Comparison of ENCODE assay signal across 8 cellular contexts in the genomic region with DNA sequence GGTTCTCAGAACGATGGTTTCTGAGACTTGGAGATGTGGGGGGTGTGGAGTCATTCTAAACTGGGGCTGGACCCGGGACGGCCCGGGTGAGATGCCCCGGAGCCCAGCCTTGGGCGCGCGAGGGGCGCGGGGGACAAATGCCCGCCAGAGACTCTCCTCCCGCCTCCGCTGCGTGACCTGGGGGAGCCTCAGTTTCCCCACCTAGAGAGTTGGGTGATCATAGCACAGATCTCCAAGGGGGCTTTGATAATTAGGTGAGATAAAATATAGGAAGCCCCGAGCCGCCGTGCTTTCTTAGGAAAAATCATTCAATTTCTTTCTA. TPM values are rescaled to one million over a fixed set of nuclear protein-coding genes. Genes with fewer than 3 reads are reported as not detected.
A peak's percentile ranks its signal among the peaks of the same experiment; 100 is the strongest.
DNase-seq lines count a peak whose midpoint lies in the region; ATAC-seq and TF ChIP-seq lines count a peak whose summit lies in the region.

No MANE protein-coding gene starts in this region.

- peak overlapping the region; percentile 80 for H3K4me3 ChIP-seq in CD8-positive, alpha-beta T cell (ENCODE audit: low read depth, low read length)
- H3K4me3 ChIP-seq in SK-N-SH (ENCODE audit: low read depth in 2 of 2, low read length in 1 of 2) (peak overlapping the region; percentile 68 to 88), fibroblast of pulmonary artery (replicated peaks; ENCODE audit: low read depth, low read length) (peak overlapping the region; percentile 67), ovary (peak overlapping the region; percentile 57)

- H3K4me2 ChIP-seq in SK-N-SH = peak overlapping the region; percentile 98

- H3K4me1 ChIP-seq in CD8-positive, alpha-beta T cell (ENCODE audit: insufficient read depth, low read length) = peaks cover 12% of the 10 kb centered on the region
- H3K4me1 ChIP-seq in SK-N-SH (ENCODE audit: control insufficient read depth in 1 of 2, insufficient read depth in 2 of 2, low read depth in 1 of 2, low read length in 1 of 2) (peaks cover 0 to 25% of the 10 kb centered on the region in 2 experiments; a peak in 1 of 4 replicates), ovary (ENCODE audit: insufficient read depth) (peaks cover 9% of the 10 kb centered on the region)

- POLR2A ChIA-PET in CD8-positive, alpha-beta T cell (lab: Charles Lee) = no interaction called here
- POLR2A ChIA-PET in SK-N-SH (lab: Yijun Ruan, JAX) = no interaction called here

- no peaks in the 10 kb centered on the region for H3K9me2 ChIP-seq in SK-N-SH

- TF ChIP-seq RAD21 in SK-N-SH (IDR thresholded peaks at IDR 0.05; ENCODE audit: low read length) = no peak

- no peak overlapping the region for H3K27ac ChIP-seq in CD8-positive, alpha-beta T cell (ENCODE audit: low read depth, low read length)
- H3K27ac ChIP-seq in SK-N-SH (ENCODE audit: low read depth in 2 of 2, low read length in 1 of 2) (no peak overlapping the region), ovary (no peak overlapping the region)

- peak overlapping the region; percentile 85 for H3K4me3 Mint-ChIP-seq in CD8-positive, alpha-beta T cell

- no peak for TF ChIP-seq CTCF in CD8-positive, alpha-beta T cell (IDR thresholded peaks at IDR 0.05)
- TF ChIP-seq CTCF in SK-N-SH (IDR thresholded peaks at IDR 0.05) = no peak
- TF ChIP-seq CTCF in fibroblast of pulmonary artery (IDR thresholded peaks at IDR 0.05; ENCODE audit: low read length, missing control alignments) = no peak
- no peak for TF ChIP-seq CTCF in ovary (IDR thresholded peaks at IDR 0.05)

- H3K9ac ChIP-seq in SK-N-SH = peak overlapping the region; percentile 36; the same call in 1 of the 2 replicates

- H3K27ac Mint-ChIP-seq in CD8-positive, alpha-beta T cell = no peak overlapping the region

- H3K79me2 ChIP-seq in SK-N-SH (ENCODE audit: insufficient read depth) = peaks cover 24% of the 10 kb centered on the region

- peaks cover 34% of the 10 kb centered on the region for H3K27me3 Mint-ChIP-seq in CD8-positive, alpha-beta T cell (ENCODE audit: low read depth)

- H2AFZ ChIP-seq in SK-N-SH (ENCODE audit: low read depth) = peak overlapping the region; percentile 87

- intact Hi-C loops in CD8-positive, alpha-beta T cell (cut with DNase I, micrococcal nuclease) = loop anchor here (2.0 to 10.0 kb wide), 2 partner anchors 516 to 518 kb away; a partner anchor contains a TSS
- intact Hi-C loops in ovary (cut with DNase I) = loop anchor here in 1 of 4 donors (2.0 kb wide), 1 partner anchor 1130 kb away; no protein-coding TSS in a partner anchor

- no peak for DNase-seq in CD8-positive, alpha-beta T cell
- DNase-seq in SK-N-SH (no peak), fibroblast of pulmonary artery (ENCODE audit: low read depth) (no peak), ovary (peak in 2 of 5 donors; percentile 9 to 15), NCI-H446 (lab: John Stamatoyannopoulos, UW) (no peak), NAMALWA (ENCODE audit: low spot score) (no peak), NCI-H1417 (lab: John Stamatoyannopoulos, UW) (no peak)

- H3F3A ChIP-seq in SK-N-SH (replicated peaks; ENCODE audit: insufficient read depth) = peaks cover 20% of the 10 kb centered on the region

- H3K9me3 Mint-ChIP-seq in CD8-positive, alpha-beta T cell = no peaks in the 10 kb centered on the region

- H3K36me3 Mint-ChIP-seq in CD8-positive, alpha-beta T cell = no peaks in the 10 kb centered on the region

- no peaks in the 10 kb centered on the region for H3K9me3 ChIP-seq in CD8-positive, alpha-beta T cell (ENCODE audit: low read length)
- H3K9me3 ChIP-seq in SK-N-SH = no peaks in the 10 kb centered on the region
- H3K9me3 ChIP-seq in ovary = no peaks in the 10 kb centered on the region

- no peak for TF ChIP-seq POLR2A in ovary (IDR thresholded peaks at IDR 0.05)

- peaks cover 23% of the 10 kb centered on the region for H4K20me1 ChIP-seq in SK-N-SH (ENCODE audit: insufficient read depth)

- TF ChIP-seq EP300 in SK-N-SH (IDR thresholded peaks at IDR 0.05; ENCODE audit: borderline replicate concordance in 1 of 2, low read depth in 1 of 2, low read length in 1 of 2) (no peak), ovary (IDR thresholded peaks at IDR 0.05) (no peak)

- ATAC-seq in CD8-positive, alpha-beta T cell = no peak
- ATAC-seq in GM21423 (IDR thresholded peaks at IDR 0.05; ENCODE audit: unreplicated experiment) = no peak

- peaks cover 29% of the 10 kb centered on the region for H3K4me1 Mint-ChIP-seq in CD8-positive, alpha-beta T cell (ENCODE audit: low read depth)

- CTCF ChIA-PET in CD8-positive, alpha-beta T cell (lab: Charles Lee) = no interaction called here
- CTCF ChIA-PET in SK-N-SH (lab: Yijun Ruan, JAX) = no interaction called here

- peaks cover 8% of the 10 kb centered on the region for H3K27me3 ChIP-seq in CD8-positive, alpha-beta T cell (ENCODE audit: insufficient read depth, low read length)
- H3K27me3 ChIP-seq in SK-N-SH (ENCODE audit: insufficient read depth) (no peaks in the 10 kb centered on the region; the same call in 1 of the 2 replicates), ovary (no peaks in the 10 kb centered on the region)

- under 1% methylated on average over 11 of the region's 17 CpGs for WGBS in SK-N-SH (ENCODE audit: low lambda C conversion rate)
- 0 to 2% (median 1%) methylated on average over 17 of the region's 17 CpGs for WGBS in ovary, 3 donors

- H3K36me3 ChIP-seq in CD8-positive, alpha-beta T cell (ENCODE audit: insufficient read depth, low read length) = no peaks in the 10 kb centered on the region
- H3K36me3 ChIP-seq in SK-N-SH (replicated peaks in 1 of 2; ENCODE audit: control insufficient read depth in 1 of 2, insufficient read depth in 2 of 2, low read length in 1 of 2) (peaks cover 0 to 11% of the 10 kb centered on the region in 2 experiments), ovary (no peaks in the 10 kb centered on the region)

TF ChIP-seq in SK-N-SH, 30 proteins besides CTCF, POLR2A, EP300 and RAD21 (continues in another document):
- TF ChIP-seq RFX5 (IDR thresholded peaks at IDR 0.05; ENCODE audit: low read length) = no peak
- TF ChIP-seq FOSL2 (IDR thresholded peaks at IDR 0.05; ENCODE audit: borderline replicate concordance, low read depth) = no peak
- no peak for TF ChIP-seq GATA2 (CRISPR knock-in tag; IDR thresholded peaks at IDR 0.05)
- no peak for TF ChIP-seq NFIC (IDR thresholded peaks at IDR 0.05; ENCODE audit: borderline replicate concordance)
- no peak for TF ChIP-seq JUND (IDR thresholded peaks at IDR 0.05)
- TF ChIP-seq, protein P1, sequence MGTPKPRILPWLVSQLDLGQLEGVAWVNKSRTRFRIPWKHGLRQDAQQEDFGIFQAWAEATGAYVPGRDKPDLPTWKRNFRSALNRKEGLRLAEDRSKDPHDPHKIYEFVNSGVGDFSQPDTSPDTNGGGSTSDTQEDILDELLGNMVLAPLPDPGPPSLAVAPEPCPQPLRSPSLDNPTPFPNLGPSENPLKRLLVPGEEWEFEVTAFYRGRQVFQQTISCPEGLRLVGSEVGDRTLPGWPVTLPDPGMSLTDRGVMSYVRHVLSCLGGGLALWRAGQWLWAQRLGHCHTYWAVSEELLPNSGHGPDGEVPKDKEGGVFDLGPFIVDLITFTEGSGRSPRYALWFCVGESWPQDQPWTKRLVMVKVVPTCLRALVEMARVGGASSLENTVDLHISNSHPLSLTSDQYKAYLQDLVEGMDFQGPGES (IDR thresholded peaks at IDR 0.05; ENCODE audit: low read depth, low read length) = no peak
- TF ChIP-seq, protein P2, sequence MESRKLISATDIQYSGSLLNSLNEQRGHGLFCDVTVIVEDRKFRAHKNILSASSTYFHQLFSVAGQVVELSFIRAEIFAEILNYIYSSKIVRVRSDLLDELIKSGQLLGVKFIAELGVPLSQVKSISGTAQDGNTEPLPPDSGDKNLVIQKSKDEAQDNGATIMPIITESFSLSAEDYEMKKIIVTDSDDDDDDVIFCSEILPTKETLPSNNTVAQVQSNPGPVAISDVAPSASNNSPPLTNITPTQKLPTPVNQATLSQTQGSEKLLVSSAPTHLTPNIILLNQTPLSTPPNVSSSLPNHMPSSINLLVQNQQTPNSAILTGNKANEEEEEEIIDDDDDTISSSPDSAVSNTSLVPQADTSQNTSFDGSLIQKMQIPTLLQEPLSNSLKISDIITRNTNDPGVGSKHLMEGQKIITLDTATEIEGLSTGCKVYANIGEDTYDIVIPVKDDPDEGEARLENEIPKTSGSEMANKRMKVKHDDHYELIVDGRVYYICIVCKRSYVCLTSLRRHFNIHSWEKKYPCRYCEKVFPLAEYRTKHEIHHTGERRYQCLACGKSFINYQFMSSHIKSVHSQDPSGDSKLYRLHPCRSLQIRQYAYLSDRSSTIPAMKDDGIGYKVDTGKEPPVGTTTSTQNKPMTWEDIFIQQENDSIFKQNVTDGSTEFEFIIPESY (IDR thresholded peaks at IDR 0.05; ENCODE audit: borderline replicate concordance, low read depth) = no peak
- no peak for TF ChIP-seq ELF1 (IDR thresholded peaks at IDR 0.05)
- no peak for TF ChIP-seq SIN3A (IDR thresholded peaks at IDR 0.05; ENCODE audit: borderline replicate concordance, low read depth, low read length)
- TF ChIP-seq, protein P3, sequence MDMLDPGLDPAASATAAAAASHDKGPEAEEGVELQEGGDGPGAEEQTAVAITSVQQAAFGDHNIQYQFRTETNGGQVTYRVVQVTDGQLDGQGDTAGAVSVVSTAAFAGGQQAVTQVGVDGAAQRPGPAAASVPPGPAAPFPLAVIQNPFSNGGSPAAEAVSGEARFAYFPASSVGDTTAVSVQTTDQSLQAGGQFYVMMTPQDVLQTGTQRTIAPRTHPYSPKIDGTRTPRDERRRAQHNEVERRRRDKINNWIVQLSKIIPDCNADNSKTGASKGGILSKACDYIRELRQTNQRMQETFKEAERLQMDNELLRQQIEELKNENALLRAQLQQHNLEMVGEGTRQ (IDR thresholded peaks at IDR 0.05; ENCODE audit: borderline replicate concordance, low read depth, low read length) = no peak
- no peak for TF ChIP-seq RXRA (IDR thresholded peaks at IDR 0.05; ENCODE audit: borderline replicate concordance, low read depth)
- TF ChIP-seq, protein P4, sequence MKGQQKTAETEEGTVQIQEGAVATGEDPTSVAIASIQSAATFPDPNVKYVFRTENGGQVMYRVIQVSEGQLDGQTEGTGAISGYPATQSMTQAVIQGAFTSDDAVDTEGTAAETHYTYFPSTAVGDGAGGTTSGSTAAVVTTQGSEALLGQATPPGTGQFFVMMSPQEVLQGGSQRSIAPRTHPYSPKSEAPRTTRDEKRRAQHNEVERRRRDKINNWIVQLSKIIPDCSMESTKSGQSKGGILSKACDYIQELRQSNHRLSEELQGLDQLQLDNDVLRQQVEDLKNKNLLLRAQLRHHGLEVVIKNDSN (IDR thresholded peaks at IDR 0.05; ENCODE audit: borderline replicate concordance, low read depth) = no peak

RNA-seq across cellular contexts. Expression of a gene that starts 0.7 kb away (rescaled TPM):
- 1 to 10 TPM; 1.5 to 1.7 TPM for total RNA-seq in CD8-positive, alpha-beta T cell
- polyA plus RNA-seq in SK-N-SH (2012; rRNA removed) = 1.4 TPM in 2 replicates
- 0.81 and 1.3 TPM in 2 replicates for polyA plus RNA-seq in SK-N-SH (2012; cell fraction: cytosol; rRNA removed)
- 1.4 and 1.7 TPM in 2 replicates for polyA plus RNA-seq in SK-N-SH (2012; cell fraction: nucleus; rRNA removed)
- total RNA-seq in ovary = 10 to 100 TPM in 2 of 7 donors, 1 to 10 TPM in 5; 1.7 to 14.9 (median 3.7) TPM
- polyA plus RNA-seq in ovary = 1 to 10 TPM; 1.4 to 3.4 TPM

RNA-seq across cellular contexts. Expression of a gene that starts 37.6 kb away (rescaled TPM):
- not detected for total RNA-seq in CD8-positive, alpha-beta T cell
- not detected in 2 replicates for polyA plus RNA-seq in SK-N-SH (2012; rRNA removed)
- polyA plus RNA-seq in SK-N-SH (2012; cell fraction: cytosol; rRNA removed) = not detected in 2 replicates
- polyA plus RNA-seq in SK-N-SH (2012; cell fraction: nucleus; rRNA removed) = 0.04 TPM in 1 of 2 replicates, not detected in the other
- not detected for total RNA-seq in ovary
- not detected for polyA plus RNA-seq in ovary
